Comparison of ENCODE assay signal across 36 cellular contexts in the genomic region with DNA sequence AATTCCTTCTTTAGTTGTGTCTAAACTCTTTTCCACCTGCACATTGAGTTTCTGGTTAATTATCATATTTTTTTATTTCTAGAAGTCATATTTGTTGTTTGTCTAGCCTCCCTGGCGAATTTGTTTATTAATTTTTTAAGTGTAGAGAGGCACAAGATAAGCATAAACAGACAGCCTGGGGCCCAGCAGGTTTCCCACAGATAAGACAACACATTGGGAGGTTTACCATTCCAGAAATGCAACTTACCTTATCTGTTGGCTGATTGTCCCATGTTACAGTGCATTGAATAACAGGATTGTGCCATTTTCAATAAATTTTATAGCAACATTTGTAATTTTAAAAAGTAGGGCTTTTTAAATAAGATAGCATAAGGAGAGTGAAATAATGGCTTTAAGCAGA. TPM values are rescaled to one million over a fixed set of nuclear protein-coding genes. Genes with fewer than 3 reads are reported as not detected.
"Had no signal": no experiment of that assay in that cellular context is flagged by ENCODE, and none has a peak within 500 bp of the region (broad histone marks: within the 10 kb centered on the region; RNA-seq: fewer than 3 reads in every experiment).

No MANE protein-coding gene starts in this region.

- H3K4me1 Mint-ChIP-seq: activated B cell treated with CpG ODN at 0.5 μM for 24 hours; activated T-helper 17 cell treated with anti-CD3 and anti-CD28 coated beads, Interleukin-2, amount 50 U/mL, for 72 hours had no signal

- H3K27ac ChIP-seq: adrenal gland, ascending aorta, cardiac muscle cell, VCaP had no signal

- H3K4me1 ChIP-seq: ascending aorta had no signal

- H3K27me3 ChIP-seq: adrenal gland, ascending aorta, cardiac muscle cell had no signal

- H3K27ac Mint-ChIP-seq: activated B cell treated with CpG ODN at 0.5 μM for 24 hours; activated CD4-positive, alpha-beta memory T cell treated with anti-CD3 and anti-CD28 coated beads for 36 hours; activated CD4-positive, alpha-beta T cell treated with anti-CD3 and anti-CD28 coated beads, Interleukin-2, amount 10 ng/mL, durations not matched to agents 24 days and 14 days; activated CD8-positive, alpha-beta T cell treated with anti-CD3 and anti-CD28 coated beads for 36 hours; activated naive CD4-positive, alpha-beta T cell treated with anti-CD3 and anti-CD28 coated beads for 36 hours; activated naive CD4-positive, alpha-beta T cell treated with anti-CD3 and anti-CD28 coated beads, Interleukin-2, amount 50 U/mL, for 72 hours; activated naive CD8-positive, alpha-beta T cell treated with anti-CD3 and anti-CD28 coated beads, Interleukin-2, amount 10 ng/mL, durations not matched to agents 7 days and 5 days; activated T-helper 1 cell treated with anti-CD3 and anti-CD28 coated beads, Interleukin-12 subunit alpha, Interleukin-12 subunit beta, Interleukin-2, Interleukin-4 antibody, amounts not matched to agents 30 ng/mL and 10 ng/mL and 1 ng/mL, durations not matched to agents 14 hours and 24 hours and 36 hours; activated T-helper 17 cell treated with anti-CD3 and anti-CD28 coated beads, Interleukin-2, amount 50 U/mL, for 72 hours; brain; T-helper 1 cell treated with Interleukin-12 subunit alpha and Interleukin-12 subunit beta and Interleukin-4 antibody, amounts not matched to agents 30 μg/mL and 1 μg/mL, for 36 hours; T-helper 2 cell treated with Interferon-gamma antibody and Interleukin-4, amounts not matched to agents 5 μg/mL and 100 μg/mL, for 36 hours had no signal

- ATAC-seq: activated CD8-positive, alpha-beta T cell treated with anti-CD3 and anti-CD28 coated beads for 36 hours; activated naive CD4-positive, alpha-beta T cell treated with anti-CD3 and anti-CD28 coated beads, Interleukin-2, amount 50 U/mL, for 72 hours; activated T-cell treated with anti-CD3 and anti-CD28 coated beads, Interleukin-2, amount 50 U/mL, for 4 hours; activated T-helper 17 cell treated with anti-CD3 and anti-CD28 coated beads, Interleukin-2, amount 50 U/mL, for 72 hours had no signal

- H3K4me3 ChIP-seq: adrenal gland, ascending aorta, cardiac muscle cell had no signal

- H3K9me3 ChIP-seq: ascending aorta had no signal

- H3K4me3 Mint-ChIP-seq: activated B cell treated with CpG ODN at 0.5 μM for 24 hours; activated CD4-positive, alpha-beta memory T cell treated with anti-CD3 and anti-CD28 coated beads for 36 hours; activated CD4-positive, alpha-beta T cell treated with anti-CD3 and anti-CD28 coated beads, Interleukin-2, amount 10 ng/mL, durations not matched to agents 24 days and 14 days; activated CD8-positive, alpha-beta T cell treated with anti-CD3 and anti-CD28 coated beads for 36 hours; activated naive CD4-positive, alpha-beta T cell treated with anti-CD3 and anti-CD28 coated beads for 36 hours; activated naive CD8-positive, alpha-beta T cell treated with anti-CD3 and anti-CD28 coated beads, Interleukin-2, amount 10 ng/mL, durations not matched to agents 7 days and 5 days; activated T-cell treated with anti-CD3 and anti-CD28 coated beads, Interleukin-2, amount 50 U/mL, for 4 hours; activated T-helper 1 cell treated with anti-CD3 and anti-CD28 coated beads, Interleukin-12 subunit alpha, Interleukin-12 subunit beta, Interleukin-2, Interleukin-4 antibody, amounts not matched to agents 30 ng/mL and 10 ng/mL and 1 ng/mL, durations not matched to agents 14 hours and 24 hours and 36 hours; activated T-helper 17 cell treated with anti-CD3 and anti-CD28 coated beads, Interleukin-2, amount 50 U/mL, for 72 hours; brain; central memory CD8-positive, alpha-beta T cell; T-helper 1 cell treated with Interleukin-12 subunit alpha and Interleukin-12 subunit beta and Interleukin-4 antibody, amounts not matched to agents 30 μg/mL and 1 μg/mL, for 36 hours; T-helper 2 cell treated with Interferon-gamma antibody and Interleukin-4, amounts not matched to agents 5 μg/mL and 100 μg/mL, for 36 hours had no signal

- H3K27me3 Mint-ChIP-seq: activated B cell treated with CpG ODN at 0.5 μM for 24 hours; activated CD4-positive, alpha-beta memory T cell treated with anti-CD3 and anti-CD28 coated beads for 36 hours; activated CD4-positive, alpha-beta T cell treated with anti-CD3 and anti-CD28 coated beads, Interleukin-2, amount 10 ng/mL, durations not matched to agents 24 days and 14 days; activated CD8-positive, alpha-beta T cell treated with anti-CD3 and anti-CD28 coated beads for 36 hours; activated naive CD8-positive, alpha-beta T cell treated with anti-CD3 and anti-CD28 coated beads, Interleukin-2, amount 10 ng/mL, durations not matched to agents 7 days and 5 days; activated T-helper 17 cell treated with anti-CD3 and anti-CD28 coated beads, Interleukin-2, amount 50 U/mL, for 72 hours; brain; central memory CD8-positive, alpha-beta T cell had no signal

- H3K9me3 Mint-ChIP-seq: activated B cell treated with CpG ODN at 0.5 μM for 24 hours; activated CD4-positive, alpha-beta memory T cell treated with anti-CD3 and anti-CD28 coated beads for 36 hours; activated CD4-positive, alpha-beta T cell treated with anti-CD3 and anti-CD28 coated beads, Interleukin-2, amount 10 ng/mL, durations not matched to agents 24 days and 14 days; activated CD8-positive, alpha-beta T cell treated with anti-CD3 and anti-CD28 coated beads for 36 hours; activated naive CD4-positive, alpha-beta T cell treated with anti-CD3 and anti-CD28 coated beads for 36 hours; activated naive CD4-positive, alpha-beta T cell treated with anti-CD3 and anti-CD28 coated beads, Interleukin-2, amount 50 U/mL, for 72 hours; activated naive CD8-positive, alpha-beta T cell treated with anti-CD3 and anti-CD28 coated beads, Interleukin-2, amount 10 ng/mL, durations not matched to agents 7 days and 5 days; activated T-cell treated with anti-CD3 and anti-CD28 coated beads, Interleukin-2, amount 50 U/mL, for 4 hours; activated T-helper 17 cell treated with anti-CD3 and anti-CD28 coated beads, Interleukin-2, amount 50 U/mL, for 72 hours; central memory CD8-positive, alpha-beta T cell; T-helper 1 cell treated with Interleukin-12 subunit alpha and Interleukin-12 subunit beta and Interleukin-4 antibody, amounts not matched to agents 30 μg/mL and 1 μg/mL, for 36 hours; T-helper 2 cell treated with Interferon-gamma antibody and Interleukin-4, amounts not matched to agents 5 μg/mL and 100 μg/mL, for 36 hours had no signal

- DNase-seq: activated B cell treated with CpG ODN at 0.5 μM for 24 hours; activated CD4-positive, alpha-beta memory T cell treated with anti-CD3 and anti-CD28 coated beads for 36 hours; activated CD4-positive, alpha-beta T cell treated with anti-CD3 and anti-CD28 coated beads for 4 hours; activated CD4-positive, alpha-beta T cell treated with anti-CD3 and anti-CD28 coated beads, Interleukin-2, amount 10 ng/mL, durations not matched to agents 24 days and 14 days; activated CD4-positive, alpha-beta T cell treated with anti-CD3 and anti-CD28 coated beads, Interleukin-2, amount 50 U/mL, for 1 hour; activated CD4-positive, alpha-beta T cell treated with anti-CD3 and anti-CD28 coated beads, Interleukin-2, amount 50 U/mL, for 4 hours; activated CD4-positive, CD25-positive, alpha-beta regulatory T cell treated with anti-CD3 and anti-CD28 coated beads, Interleukin-2, amount 50 U/mL, for 72 hours; activated CD8-positive, alpha-beta memory T cell treated with anti-CD3 and anti-CD28 coated beads, Interleukin-2, amount 50 U/mL, for 4 hours; activated CD8-positive, alpha-beta T cell treated with anti-CD3 and anti-CD28 coated beads for 36 hours; activated effector memory CD4-positive, alpha-beta T cell treated with anti-CD3 and anti-CD28 coated beads, Interleukin-2, amount 50 U/mL, for 16 hours; activated gamma-delta T cell treated with Interleukin-2 at 50 U/mL for 16 hours; activated naive CD4-positive, alpha-beta T cell; activated naive CD4-positive, alpha-beta T cell treated with anti-CD3 and anti-CD28 coated beads for 36 hours; activated naive CD4-positive, alpha-beta T cell treated with anti-CD3 and anti-CD28 coated beads, Interleukin-2, amount 50 U/mL, for 16 hours; activated naive CD8-positive, alpha-beta T cell treated with anti-CD3 and anti-CD28 coated beads, Interleukin-2, amount 10 ng/mL, durations not matched to agents 7 days and 5 days; activated T-cell treated with anti-CD3 and anti-CD28 coated beads for 4 hours; activated T-cell treated with anti-CD3 and anti-CD28 coated beads, Interleukin-2, amount 50 U/mL, for 1 hour; activated T-cell treated with anti-CD3 and anti-CD28 coated beads, Interleukin-2, amount 50 U/mL, for 4 hours; adrenal gland; amniotic stem cell; caudate nucleus; cerebellar nuclear complex; T-helper 1 cell; T-helper 2 cell; T-helper 9 cell had no signal

RNA-seq across cellular contexts. Expression of gene AGT, which starts 36.7 kb away (rescaled TPM):
- total RNA-seq: activated B cell treated with CpG ODN at 0.5 μM for 24 hours; activated CD4-positive, alpha-beta memory T cell treated with anti-CD3 and anti-CD28 coated beads for 36 hours; activated CD4-positive, alpha-beta T cell treated with anti-CD3 and anti-CD28 coated beads, Interleukin-2, amount 10 ng/mL, durations not matched to agents 24 days and 14 days; activated CD8-positive, alpha-beta memory T cell treated with anti-CD3 and anti-CD28 coated beads for 36 hours; activated CD8-positive, alpha-beta T cell treated with anti-CD3 and anti-CD28 coated beads for 36 hours; activated naive CD4-positive, alpha-beta T cell treated with anti-CD3 and anti-CD28 coated beads for 36 hours; activated naive CD4-positive, alpha-beta T cell treated with anti-CD3 and anti-CD28 coated beads, Interleukin-2, amount 50 U/mL, for 72 hours; activated naive CD8-positive, alpha-beta T cell treated with anti-CD3 and anti-CD28 coated beads, Interleukin-2, amount 10 ng/mL, durations not matched to agents 7 days and 5 days; activated T-helper 1 cell treated with anti-CD3 and anti-CD28 coated beads, Interleukin-12 subunit alpha, Interleukin-12 subunit beta, Interleukin-2, Interleukin-4 antibody, amounts not matched to agents 30 ng/mL and 10 ng/mL and 1 ng/mL, durations not matched to agents 14 hours and 24 hours and 36 hours; activated T-helper 17 cell treated with anti-CD3 and anti-CD28 coated beads, Interleukin-2, amount 50 U/mL, for 72 hours had no signal
